Comparison of ENCODE assay signal across 1 cellular context in the genomic region with DNA sequence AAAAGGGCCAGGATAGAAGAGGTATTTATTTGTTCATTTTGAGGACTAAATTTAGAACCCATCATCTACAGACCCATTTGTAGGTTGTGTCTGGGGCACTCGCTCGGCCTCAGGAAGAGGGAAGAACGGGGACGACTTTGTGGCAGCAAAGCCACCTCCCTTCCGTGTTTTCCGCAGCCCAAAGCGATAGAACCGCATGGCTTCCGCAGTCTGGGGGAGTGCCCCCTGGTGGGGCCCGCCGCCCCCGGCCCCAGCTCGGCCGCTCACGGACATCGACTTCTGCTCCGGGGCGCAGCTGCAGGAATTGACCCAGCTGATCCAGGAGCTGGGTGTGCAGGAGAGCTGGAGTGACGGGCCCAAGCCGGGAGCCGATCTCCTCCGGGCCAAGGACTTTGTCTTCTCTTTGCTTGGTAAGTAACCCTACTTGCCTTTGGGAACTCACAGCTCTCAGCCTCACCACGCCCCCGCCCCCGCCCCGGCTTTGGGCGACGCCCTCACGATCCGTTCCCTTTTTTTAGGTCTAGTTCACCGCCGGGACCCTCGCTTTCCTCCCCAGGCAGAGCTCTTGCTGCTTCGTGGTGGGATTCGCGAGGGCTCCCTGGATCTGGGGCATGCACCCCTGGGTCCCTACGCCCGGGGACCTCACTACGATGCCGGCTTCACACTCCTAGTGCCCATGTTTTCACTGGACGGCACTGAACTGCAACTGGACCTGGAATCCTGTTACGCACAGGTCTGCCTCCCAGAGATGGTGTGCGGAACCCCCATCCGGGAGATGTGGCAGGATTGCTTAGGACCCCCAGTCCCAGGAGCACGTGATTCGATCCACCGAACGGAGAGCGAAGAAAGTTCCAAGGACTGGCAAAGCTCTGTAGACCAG.
TF ChIP-seq lines count a peak whose summit lies in the region.

No MANE protein-coding gene starts in this region.

TF ChIP-seq in SK-N-SH, 30 proteins besides CTCF, POLR2A, EP300 and RAD21 (continued from another document):
- TF ChIP-seq MXI1 (IDR thresholded peaks at IDR 0.05; ENCODE audit: low read depth, low read length): no peak
- no peak for TF ChIP-seq GABPA (IDR thresholded peaks at IDR 0.05; ENCODE audit: low read depth)
- no peak for TF ChIP-seq RXRA (IDR thresholded peaks at IDR 0.05; ENCODE audit: borderline replicate concordance, low read depth)
- no peak for TF ChIP-seq EZH2phosphoT487 (IDR thresholded peaks at IDR 0.05; ENCODE audit: borderline replicate concordance, low read depth)
- TF ChIP-seq, protein P1, sequence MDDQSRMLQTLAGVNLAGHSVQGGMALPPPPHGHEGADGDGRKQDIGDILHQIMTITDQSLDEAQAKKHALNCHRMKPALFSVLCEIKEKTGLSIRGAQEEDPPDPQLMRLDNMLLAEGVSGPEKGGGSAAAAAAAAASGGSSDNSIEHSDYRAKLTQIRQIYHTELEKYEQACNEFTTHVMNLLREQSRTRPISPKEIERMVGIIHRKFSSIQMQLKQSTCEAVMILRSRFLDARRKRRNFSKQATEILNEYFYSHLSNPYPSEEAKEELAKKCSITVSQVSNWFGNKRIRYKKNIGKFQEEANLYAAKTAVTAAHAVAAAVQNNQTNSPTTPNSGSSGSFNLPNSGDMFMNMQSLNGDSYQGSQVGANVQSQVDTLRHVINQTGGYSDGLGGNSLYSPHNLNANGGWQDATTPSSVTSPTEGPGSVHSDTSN (IDR thresholded peaks at IDR 0.05): no peak
- TF ChIP-seq, protein P2, sequence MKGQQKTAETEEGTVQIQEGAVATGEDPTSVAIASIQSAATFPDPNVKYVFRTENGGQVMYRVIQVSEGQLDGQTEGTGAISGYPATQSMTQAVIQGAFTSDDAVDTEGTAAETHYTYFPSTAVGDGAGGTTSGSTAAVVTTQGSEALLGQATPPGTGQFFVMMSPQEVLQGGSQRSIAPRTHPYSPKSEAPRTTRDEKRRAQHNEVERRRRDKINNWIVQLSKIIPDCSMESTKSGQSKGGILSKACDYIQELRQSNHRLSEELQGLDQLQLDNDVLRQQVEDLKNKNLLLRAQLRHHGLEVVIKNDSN (IDR thresholded peaks at IDR 0.05; ENCODE audit: borderline replicate concordance, low read depth): no peak
- TF ChIP-seq RFX5 (IDR thresholded peaks at IDR 0.05; ENCODE audit: low read length): no peak
- TF ChIP-seq TAF1 (IDR thresholded peaks at IDR 0.05; ENCODE audit: borderline replicate concordance, low read depth, low read length): no peak
